In genomic region chr6:68778356-68779020, GRCh38 we compare ENCODE assay signal across 8 cellular contexts.
DNase-seq lines count a peak whose midpoint lies in the region; ATAC-seq and TF ChIP-seq lines count a peak whose summit lies in the region.

No MANE protein-coding gene starts in this region.

- H3K27ac ChIP-seq in IMR-90 (ENCODE audit: insufficient read depth, low read length) (no peak overlapping the region), Panc1 (ENCODE audit: low read length) (no peak overlapping the region)

- dilution Hi-C loops in IMR-90 (cut with HindIII; ENCODE audit: low sequenced_read_pairs, unreplicated experiment), result no loop called here

- peak overlapping the region in 1 of 3 experiments; percentile 5 for H3K27ac Mint-ChIP-seq in nephron
- no peak overlapping the region for H3K27ac Mint-ChIP-seq in stimulated activated memory B cell treated with anti-CD40 and anti-IgM and Interleukin-4, amounts not matched to agents 10 μg/mL and 1 μg/mL and 100 μg/mL, for 72 hours

- 0% methylated on average over 1 of the region's 5 CpGs; no CpG with 5 or more reads in 1 of the 2 experiments for WGBS in IMR-90 (ENCODE audit: extremely low coverage in 2 of 2, insufficient read length in 1 of 2), 2 experiments

- H3K4me3 Mint-ChIP-seq in nephron, result no peak overlapping the region
- H3K4me3 Mint-ChIP-seq in stimulated activated memory B cell treated with anti-CD40 and anti-IgM and Interleukin-4, amounts not matched to agents 10 μg/mL and 1 μg/mL and 100 μg/mL, for 72 hours, result no peak overlapping the region

- no peak overlapping the region for H2AFZ ChIP-seq in IMR-90 (replicated peaks; ENCODE audit: low read length, poor library complexity)

- no peak overlapping the region for H4K5ac ChIP-seq in IMR-90 (ENCODE audit: low read depth, low read length)

- no peaks in the 10 kb centered on the region for H3K36me3 Mint-ChIP-seq in nephron (ENCODE audit: low read depth)
- H3K36me3 Mint-ChIP-seq in stimulated activated memory B cell treated with anti-CD40 and anti-IgM and Interleukin-4, amounts not matched to agents 10 μg/mL and 1 μg/mL and 100 μg/mL, for 72 hours, result no peaks in the 10 kb centered on the region

- no peak overlapping the region for H4K91ac ChIP-seq in IMR-90 (ENCODE audit: insufficient read depth, low read depth, low read length)

- ATAC-seq in IMR-90 (ENCODE audit: low read depth) (no peak), Panc1 (peak; percentile 71), HG03469 (IDR thresholded peaks at IDR 0.05; ENCODE audit: unreplicated experiment) (no peak)
- no peak for ATAC-seq in stimulated activated memory B cell treated with anti-CD40 and anti-IgM and Interleukin-4, amounts not matched to agents 10 μg/mL and 1 μg/mL and 100 μg/mL, for 72 hours

- H3K36me3 ChIP-seq in IMR-90 (ENCODE audit: control insufficient read depth, insufficient read depth, low read length), result no peaks in the 10 kb centered on the region
- H3K36me3 ChIP-seq in Panc1 (ENCODE audit: control insufficient read depth, insufficient read depth, low read length), result no peaks in the 10 kb centered on the region

- TF ChIP-seq RAD21 in IMR-90 (IDR thresholded peaks at IDR 0.05; ENCODE audit: low read length), result no peak

- H3K79me1 ChIP-seq in IMR-90 (ENCODE audit: low read depth in 1 of 2, low read length in 2 of 2), result no peaks in the 10 kb centered on the region

- H3K9me1 ChIP-seq in IMR-90 (ENCODE audit: insufficient read depth, low read length), result no peaks in the 10 kb centered on the region

- no peak overlapping the region for H2AK5ac ChIP-seq in IMR-90 (ENCODE audit: low read depth, low read length)

- H2AK9ac ChIP-seq in IMR-90 (replicated peaks; ENCODE audit: low read depth, low read length, poor library complexity), result no peak overlapping the region

- H2BK15ac ChIP-seq in IMR-90 (ENCODE audit: low read depth, low read length), result no peak overlapping the region

- H3K4ac ChIP-seq in IMR-90 (ENCODE audit: low read depth, low read length), result no peak overlapping the region

- TF ChIP-seq CTCF in IMR-90 (conservative IDR thresholded peaks at IDR 0.05; ENCODE audit: low read depth, low read length) (no peak), Panc1 (IDR thresholded peaks at IDR 0.05) (peak; percentile 74), epithelial cell of esophagus (IDR thresholded peaks at IDR 0.05; ENCODE audit: insufficient read depth, low read depth, low read length, missing control alignments) (peak; percentile 68), nephron (IDR thresholded peaks at IDR 0.05; ENCODE audit: unreplicated experiment in 3 of 3) (peak; percentile 69 to 75 (median 70))

- H2BK120ac ChIP-seq in IMR-90 (ENCODE audit: low read depth, low read length), result no peak overlapping the region

- intact Hi-C loops in IMR-90 (cut with micrococcal nuclease), result no loop called here
- intact Hi-C loops in Panc1 (cut with micrococcal nuclease; ENCODE audit: unreplicated experiment), result loop anchor here (1.0 to 5.0 kb wide), 3 partner anchors 140 to 1851 kb away; no protein-coding TSS in a partner anchor

- no peak overlapping the region for H3K4me3 ChIP-seq in IMR-90 (ENCODE audit: insufficient read depth, low read depth, low read length)
- no peak overlapping the region for H3K4me3 ChIP-seq in Panc1 (ENCODE audit: low read depth in 2 of 2, low read length in 2 of 2)
- no peak overlapping the region for H3K4me3 ChIP-seq in epithelial cell of esophagus (ENCODE audit: low read length)

- no peak overlapping the region for H3K56ac ChIP-seq in IMR-90 (ENCODE audit: extremely low read depth, insufficient read depth, low read length)

- H2BK20ac ChIP-seq in IMR-90 (ENCODE audit: low read depth, low read length), result no peak overlapping the region

- H3K18ac ChIP-seq in IMR-90 (ENCODE audit: low read depth, low read length), result no peak overlapping the region

- no peak overlapping the region for H3K23ac ChIP-seq in IMR-90 (ENCODE audit: low read depth, low read length)

- H3K9me3 ChIP-seq in IMR-90 (ENCODE audit: control insufficient read depth, insufficient read depth, low read length) (no peaks in the 10 kb centered on the region), Panc1 (ENCODE audit: control insufficient read depth, insufficient read depth, low read depth, low read length) (no peaks in the 10 kb centered on the region)

- H3K27me3 Mint-ChIP-seq in nephron (ENCODE audit: low read depth), result no peaks in the 10 kb centered on the region
- no peaks in the 10 kb centered on the region for H3K27me3 Mint-ChIP-seq in stimulated activated memory B cell treated with anti-CD40 and anti-IgM and Interleukin-4, amounts not matched to agents 10 μg/mL and 1 μg/mL and 100 μg/mL, for 72 hours

- DNase-seq in ELR (ENCODE audit: low read depth) (peak; percentile 27), IMR-90 (peak; percentile 7), Panc1 (ENCODE audit: low read depth, low spot score) (peak; percentile 24), epithelial cell of esophagus (ENCODE audit: low read depth) (peak; percentile 23), GF-D8 (lab: John Stamatoyannopoulos, UW) (no peak)

- H3K9me3 Mint-ChIP-seq in nephron, result peaks cover 6% of the 10 kb centered on the region
- peaks cover 5% of the 10 kb centered on the region for H3K9me3 Mint-ChIP-seq in stimulated activated memory B cell treated with anti-CD40 and anti-IgM and Interleukin-4, amounts not matched to agents 10 μg/mL and 1 μg/mL and 100 μg/mL, for 72 hours

- H3K14ac ChIP-seq in IMR-90 (replicated peaks; ENCODE audit: low read depth, low read length), result no peak overlapping the region

- POLR2A ChIA-PET in IMR-90 (lab: Charles Lee; ENCODE audit: unreplicated experiment) (no interaction called here), Panc1 (lab: Charles Lee) (no interaction called here)

- CTCF ChIA-PET in IMR-90 (lab: Yijun Ruan, JAX), result interaction anchor here (0.5 kb wide), 1 partner anchor 141 kb away, joined by 6 read pairs; no protein-coding TSS in a partner anchor
- CTCF ChIA-PET in Panc1 (lab: Charles Lee), result no interaction called here

- TF ChIP-seq POLR2A in IMR-90 (IDR thresholded peaks at IDR 0.05; ENCODE audit: low read depth, low read length), result no peak

- no peaks in the 10 kb centered on the region for H3K27me3 ChIP-seq in IMR-90 (ENCODE audit: control insufficient read depth, insufficient read depth, low read length)
- H3K27me3 ChIP-seq in Panc1 (ENCODE audit: control insufficient read depth, insufficient read depth, low read length), result no peaks in the 10 kb centered on the region

- no peak overlapping the region for H4K8ac ChIP-seq in IMR-90 (ENCODE audit: low read depth in 2 of 2, low read length in 2 of 2)

- H3K4me1 Mint-ChIP-seq in nephron, result peaks cover 12% of the 10 kb centered on the region
- no peaks in the 10 kb centered on the region for H3K4me1 Mint-ChIP-seq in stimulated activated memory B cell treated with anti-CD40 and anti-IgM and Interleukin-4, amounts not matched to agents 10 μg/mL and 1 μg/mL and 100 μg/mL, for 72 hours

- no peak overlapping the region for H3K9ac ChIP-seq in IMR-90 (ENCODE audit: low read depth, low read length)

- in situ Hi-C loops in IMR-90 (cut with MboI; ENCODE audit: low sequenced_read_pairs), result no loop called here
- in situ Hi-C loops in Panc1 (cut with HindIII; ENCODE audit: low pct_unique_long_range_greater_than_20kb, low sequenced_read_pairs), result no loop called here

- no peaks in the 10 kb centered on the region for H3K4me1 ChIP-seq in IMR-90 (ENCODE audit: control insufficient read depth, insufficient read depth, low read length)
- H3K4me1 ChIP-seq in Panc1 (ENCODE audit: control insufficient read depth, insufficient read depth, low read length), result no peaks in the 10 kb centered on the region

- BruUV-seq in IMR-90 (replicated peaks; lab: Mats Ljungman, UMichigan) (no TSS peak), Panc1 (replicated peaks; lab: Mats Ljungman, UMichigan) (no TSS peak)

- H2BK5ac ChIP-seq in IMR-90 (ENCODE audit: low read depth, low read length, poor library complexity, severe bottlenecking), result no peak overlapping the region

- no peaks in the 10 kb centered on the region for H4K20me1 ChIP-seq in IMR-90 (ENCODE audit: insufficient read depth, low read length)

- no peak overlapping the region for H3K4me2 ChIP-seq in IMR-90 (ENCODE audit: low read depth, low read length)

TF ChIP-seq in IMR-90, 13 proteins besides CTCF, POLR2A, EP300 and RAD21:
- TF ChIP-seq CHD1 (IDR thresholded peaks at IDR 0.05; ENCODE audit: low read depth, low read length) (no peak), CEBPB (IDR thresholded peaks at IDR 0.05; ENCODE audit: low read depth, low read length) (no peak), NFE2L2 (IDR thresholded peaks at IDR 0.05; ENCODE audit: low read depth, low read length) (no peak)
